In the genomic region with DNA sequence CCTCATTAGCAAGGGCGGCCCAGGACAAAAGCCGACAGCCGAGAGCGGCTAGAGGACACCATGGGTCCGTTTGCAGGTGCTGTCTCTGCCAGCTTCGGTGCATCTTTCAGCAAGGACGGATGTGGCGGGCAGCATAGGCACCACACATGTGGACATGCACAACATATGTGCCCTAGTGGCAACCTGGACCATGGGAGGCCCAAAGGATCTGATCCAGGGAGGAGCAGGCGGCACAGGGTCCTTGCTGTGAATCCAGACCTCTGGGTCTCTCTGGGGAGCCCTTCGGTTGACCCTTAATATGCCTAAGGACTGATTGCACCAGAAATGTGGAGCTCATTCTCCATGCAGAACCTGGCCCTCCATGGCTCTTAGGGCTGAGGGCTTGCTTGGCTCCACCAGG, we compare ENCODE assay signal across 36 cellular contexts.
"Had no signal": no experiment of that assay in that cellular context is flagged by ENCODE, and none has a peak within 500 bp of the region (broad histone marks: within the 10 kb centered on the region; RNA-seq: fewer than 3 reads in every experiment).

No MANE protein-coding gene starts in this region.

- DNase-seq: activated B cell treated with CpG ODN at 0.5 μM for 24 hours; activated CD4-positive, alpha-beta memory T cell treated with anti-CD3 and anti-CD28 coated beads for 36 hours; activated CD4-positive, alpha-beta T cell treated with anti-CD3 and anti-CD28 coated beads for 4 hours; activated CD4-positive, alpha-beta T cell treated with anti-CD3 and anti-CD28 coated beads, Interleukin-2, amount 10 ng/mL, durations not matched to agents 24 days and 14 days; activated CD4-positive, alpha-beta T cell treated with anti-CD3 and anti-CD28 coated beads, Interleukin-2, amount 50 U/mL, for 1 hour; activated CD4-positive, alpha-beta T cell treated with anti-CD3 and anti-CD28 coated beads, Interleukin-2, amount 50 U/mL, for 4 hours; activated CD4-positive, CD25-positive, alpha-beta regulatory T cell treated with anti-CD3 and anti-CD28 coated beads, Interleukin-2, amount 50 U/mL, for 72 hours; activated CD8-positive, alpha-beta memory T cell treated with anti-CD3 and anti-CD28 coated beads, Interleukin-2, amount 50 U/mL, for 4 hours; activated CD8-positive, alpha-beta T cell treated with anti-CD3 and anti-CD28 coated beads for 36 hours; activated effector memory CD4-positive, alpha-beta T cell treated with anti-CD3 and anti-CD28 coated beads, Interleukin-2, amount 50 U/mL, for 16 hours; activated gamma-delta T cell treated with Interleukin-2 at 50 U/mL for 16 hours; activated naive CD4-positive, alpha-beta T cell; activated naive CD4-positive, alpha-beta T cell treated with anti-CD3 and anti-CD28 coated beads for 36 hours; activated naive CD4-positive, alpha-beta T cell treated with anti-CD3 and anti-CD28 coated beads, Interleukin-2, amount 50 U/mL, for 16 hours; activated naive CD8-positive, alpha-beta T cell treated with anti-CD3 and anti-CD28 coated beads for 36 hours; activated T-cell treated with anti-CD3 and anti-CD28 coated beads for 4 hours; activated T-cell treated with anti-CD3 and anti-CD28 coated beads, Interleukin-2, amount 50 U/mL, for 1 hour; activated T-cell treated with anti-CD3 and anti-CD28 coated beads, Interleukin-2, amount 50 U/mL, for 4 hours; activated T-cell treated with anti-CD3 and anti-CD28 coated beads, Interleukin-2, amount 50 U/mL, for 72 hours; adrenal gland; amniotic stem cell; body of pancreas; brain microvascular endothelial cell; central memory CD4-positive, alpha-beta T cell; T-helper 1 cell; T-helper 2 cell; T-helper 9 cell had no signal

- H3K4me3 Mint-ChIP-seq: activated B cell treated with CpG ODN at 0.5 μM for 24 hours; activated CD4-positive, alpha-beta memory T cell treated with anti-CD3 and anti-CD28 coated beads for 36 hours; activated CD4-positive, alpha-beta T cell treated with anti-CD3 and anti-CD28 coated beads, Interleukin-2, amount 10 ng/mL, durations not matched to agents 24 days and 14 days; activated CD8-positive, alpha-beta T cell treated with anti-CD3 and anti-CD28 coated beads for 36 hours; activated naive CD4-positive, alpha-beta T cell treated with anti-CD3 and anti-CD28 coated beads for 36 hours; activated naive CD8-positive, alpha-beta T cell treated with anti-CD3 and anti-CD28 coated beads for 36 hours; activated T-cell treated with anti-CD3 and anti-CD28 coated beads, Interleukin-2, amount 50 U/mL, for 4 hours; activated T-cell treated with anti-CD3 and anti-CD28 coated beads, Interleukin-2, amount 50 U/mL, for 72 hours; activated T-helper 1 cell treated with anti-CD3 and anti-CD28 coated beads, Interleukin-12 subunit alpha, Interleukin-12 subunit beta, Interleukin-2, Interleukin-4 antibody, amounts not matched to agents 30 ng/mL and 10 ng/mL and 1 ng/mL, durations not matched to agents 14 hours and 24 hours and 36 hours; activated T-helper 17 cell treated with anti-CD3 and anti-CD28 coated beads, Interleukin-2, amount 50 U/mL, for 72 hours; T-helper 1 cell treated with Interleukin-12 subunit alpha and Interleukin-12 subunit beta and Interleukin-4 antibody, amounts not matched to agents 30 μg/mL and 1 μg/mL, for 36 hours; T-helper 2 cell treated with Interferon-gamma antibody and Interleukin-4, amounts not matched to agents 5 μg/mL and 100 μg/mL, for 36 hours had no signal

- H3K27me3 ChIP-seq: body of pancreas, brain microvascular endothelial cell had no signal

- H3K27ac Mint-ChIP-seq: activated B cell treated with CpG ODN at 0.5 μM for 24 hours; activated CD4-positive, alpha-beta memory T cell treated with anti-CD3 and anti-CD28 coated beads for 36 hours; activated CD4-positive, alpha-beta T cell treated with anti-CD3 and anti-CD28 coated beads, Interleukin-2, amount 10 ng/mL, durations not matched to agents 24 days and 14 days; activated CD8-positive, alpha-beta T cell treated with anti-CD3 and anti-CD28 coated beads for 36 hours; activated naive CD4-positive, alpha-beta T cell treated with anti-CD3 and anti-CD28 coated beads for 36 hours; activated naive CD4-positive, alpha-beta T cell treated with anti-CD3 and anti-CD28 coated beads, Interleukin-2, amount 50 U/mL, for 72 hours; activated naive CD8-positive, alpha-beta T cell treated with anti-CD3 and anti-CD28 coated beads for 36 hours; activated T-cell treated with anti-CD3 and anti-CD28 coated beads, Interleukin-2, amount 50 U/mL, for 72 hours; activated T-helper 1 cell treated with anti-CD3 and anti-CD28 coated beads, Interleukin-12 subunit alpha, Interleukin-12 subunit beta, Interleukin-2, Interleukin-4 antibody, amounts not matched to agents 30 ng/mL and 10 ng/mL and 1 ng/mL, durations not matched to agents 14 hours and 24 hours and 36 hours; activated T-helper 17 cell treated with anti-CD3 and anti-CD28 coated beads, Interleukin-2, amount 50 U/mL, for 72 hours; T-helper 1 cell treated with Interleukin-12 subunit alpha and Interleukin-12 subunit beta and Interleukin-4 antibody, amounts not matched to agents 30 μg/mL and 1 μg/mL, for 36 hours; T-helper 2 cell treated with Interferon-gamma antibody and Interleukin-4, amounts not matched to agents 5 μg/mL and 100 μg/mL, for 36 hours had no signal

- H3K4me1 ChIP-seq: adrenal gland, body of pancreas, breast epithelium had no signal

- H3K36me3 ChIP-seq: adrenal gland, brain microvascular endothelial cell, breast epithelium had no signal

- H3K4me3 ChIP-seq: adrenal gland, body of pancreas, breast epithelium had no signal

- ATAC-seq: activated CD8-positive, alpha-beta T cell treated with anti-CD3 and anti-CD28 coated beads for 36 hours; activated naive CD4-positive, alpha-beta T cell treated with anti-CD3 and anti-CD28 coated beads, Interleukin-2, amount 50 U/mL, for 72 hours; activated T-cell treated with anti-CD3 and anti-CD28 coated beads, Interleukin-2, amount 50 U/mL, for 4 hours; activated T-cell treated with anti-CD3 and anti-CD28 coated beads, Interleukin-2, amount 50 U/mL, for 72 hours; activated T-helper 17 cell treated with anti-CD3 and anti-CD28 coated beads, Interleukin-2, amount 50 U/mL, for 72 hours; body of pancreas had no signal

- H3K36me3 Mint-ChIP-seq: activated CD4-positive, alpha-beta memory T cell treated with anti-CD3 and anti-CD28 coated beads for 36 hours; activated naive CD4-positive, alpha-beta T cell treated with anti-CD3 and anti-CD28 coated beads, Interleukin-2, amount 50 U/mL, for 72 hours; activated naive CD8-positive, alpha-beta T cell treated with anti-CD3 and anti-CD28 coated beads for 36 hours had no signal

- H3K9me3 Mint-ChIP-seq: activated CD4-positive, alpha-beta T cell treated with anti-CD3 and anti-CD28 coated beads, Interleukin-2, amount 10 ng/mL, durations not matched to agents 24 days and 14 days; activated CD8-positive, alpha-beta T cell treated with anti-CD3 and anti-CD28 coated beads for 36 hours; activated naive CD8-positive, alpha-beta T cell treated with anti-CD3 and anti-CD28 coated beads for 36 hours; activated T-cell treated with anti-CD3 and anti-CD28 coated beads, Interleukin-2, amount 50 U/mL, for 4 hours; activated T-helper 1 cell treated with anti-CD3 and anti-CD28 coated beads, Interleukin-12 subunit alpha, Interleukin-12 subunit beta, Interleukin-2, Interleukin-4 antibody, amounts not matched to agents 30 ng/mL and 10 ng/mL and 1 ng/mL, durations not matched to agents 14 hours and 24 hours and 36 hours; activated T-helper 17 cell treated with anti-CD3 and anti-CD28 coated beads, Interleukin-2, amount 50 U/mL, for 72 hours had no signal

- H3K4me1 Mint-ChIP-seq: activated B cell treated with CpG ODN at 0.5 μM for 24 hours; activated CD4-positive, alpha-beta T cell treated with anti-CD3 and anti-CD28 coated beads, Interleukin-2, amount 10 ng/mL, durations not matched to agents 24 days and 14 days; activated naive CD8-positive, alpha-beta T cell treated with anti-CD3 and anti-CD28 coated beads for 36 hours; activated T-helper 17 cell treated with anti-CD3 and anti-CD28 coated beads, Interleukin-2, amount 50 U/mL, for 72 hours had no signal

- H3K27ac ChIP-seq: adrenal gland, body of pancreas, brain microvascular endothelial cell, breast epithelium, VCaP had no signal

- FAIRE-seq: astrocyte, TTC549 had no signal

- H3K9me3 ChIP-seq: adrenal gland, body of pancreas had no signal

- H3K27me3 Mint-ChIP-seq: activated CD4-positive, alpha-beta memory T cell treated with anti-CD3 and anti-CD28 coated beads for 36 hours; activated CD4-positive, alpha-beta T cell treated with anti-CD3 and anti-CD28 coated beads, Interleukin-2, amount 10 ng/mL, durations not matched to agents 24 days and 14 days; activated CD8-positive, alpha-beta T cell treated with anti-CD3 and anti-CD28 coated beads for 36 hours had no signal
